ENCODE assay signal across 9 cellular contexts in the genomic region with DNA sequence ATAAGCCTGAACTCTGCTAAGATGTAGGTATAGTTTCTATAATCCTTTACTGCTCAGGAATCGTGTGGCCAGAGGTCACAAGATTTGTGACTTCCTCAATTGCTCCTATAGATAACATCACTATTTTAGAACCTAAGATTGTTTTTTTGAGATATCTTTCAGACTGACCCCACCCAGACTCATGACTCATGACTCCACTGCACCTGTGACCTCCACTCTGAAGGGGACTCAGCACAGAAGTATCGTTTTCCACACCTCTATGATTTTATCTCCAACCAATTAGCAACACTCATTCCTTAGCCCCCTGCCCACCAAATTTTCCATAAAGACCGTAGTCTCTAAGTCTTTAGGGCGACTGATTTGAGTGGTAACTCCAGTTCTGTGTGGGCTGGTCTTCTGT.
"Had no signal": no experiment of that assay in that cellular context is flagged by ENCODE, and none has a peak within 500 bp of the region (broad histone marks: within the 10 kb centered on the region; RNA-seq: fewer than 3 reads in every experiment).

No MANE protein-coding gene starts in this region.

- H3K27ac ChIP-seq: GM23248 had no signal

- H3K27ac Mint-ChIP-seq: H9 had no signal

- H3K9ac ChIP-seq: GM23248 had no signal

- DNase-seq: GM23248, H9, HCEC 1CT, IMR-90, KG1 had no signal

- H3K4me3 ChIP-seq: GM23248, K562 had no signal

- H2AFZ ChIP-seq: GM23248 had no signal

- FAIRE-seq: H1, H54, HTR-8/SVneo, K562 had no signal

- H3K4me3 Mint-ChIP-seq: H9 had no signal

- ATAC-seq: K562 had no signal
